ENCODE assay signal across 20 cellular contexts in genomic region chr12:114932806-114933205, GRCh38.
"Had no signal": no experiment of that assay in that cellular context is flagged by ENCODE, and none has a peak within 500 bp of the region (broad histone marks: within the 10 kb centered on the region; RNA-seq: fewer than 3 reads in every experiment).

No MANE protein-coding gene starts in this region.

- H3K9ac ChIP-seq: parathyroid adenoma had no signal

- H3K4me2 ChIP-seq: hepatocyte had no signal

- H3K27me3 ChIP-seq: hepatocyte, stomach, transverse colon had no signal

- H3K27ac ChIP-seq: coronary artery, hepatocyte, left ventricle myocardium inferior, lower lobe of right lung, parathyroid adenoma, psoas muscle, skin epidermis, stomach, thoracic aorta, transverse colon had no signal

- H3K4me3 ChIP-seq: coronary artery, hepatocyte, left ventricle myocardium inferior, lower lobe of right lung, psoas muscle, skin epidermis, stomach, thoracic aorta, transverse colon had no signal

- ATAC-seq: lower lobe of right lung had no signal

- H3K36me3 ChIP-seq: left ventricle myocardium inferior, lower lobe of right lung, stomach, thoracic aorta, transverse colon had no signal

- H3K4me1 ChIP-seq: left ventricle myocardium inferior, lower lobe of right lung, parathyroid adenoma, psoas muscle, stomach, transverse colon had no signal

- H3K9me3 ChIP-seq: thoracic aorta had no signal

- DNase-seq: effector CD4-positive, alpha-beta T cell; head of caudate nucleus; kidney; left cardiac atrium; left ventricle myocardium inferior; lower lobe of right lung; naive B cell; occipital lobe; retina; stimulated activated CD4-positive, alpha-beta T cell treated with anti-CD3 and anti-CD28 coated beads, Interleukin-12 subunit alpha, Interleukin-12 subunit beta, amount 100 ng/mL, for 4 hours; stimulated activated naive CD4-positive, alpha-beta T cell; stomach; substantia nigra; transverse colon had no signal
